Comparison of ENCODE assay signal across 14 cellular contexts in the genomic region with DNA sequence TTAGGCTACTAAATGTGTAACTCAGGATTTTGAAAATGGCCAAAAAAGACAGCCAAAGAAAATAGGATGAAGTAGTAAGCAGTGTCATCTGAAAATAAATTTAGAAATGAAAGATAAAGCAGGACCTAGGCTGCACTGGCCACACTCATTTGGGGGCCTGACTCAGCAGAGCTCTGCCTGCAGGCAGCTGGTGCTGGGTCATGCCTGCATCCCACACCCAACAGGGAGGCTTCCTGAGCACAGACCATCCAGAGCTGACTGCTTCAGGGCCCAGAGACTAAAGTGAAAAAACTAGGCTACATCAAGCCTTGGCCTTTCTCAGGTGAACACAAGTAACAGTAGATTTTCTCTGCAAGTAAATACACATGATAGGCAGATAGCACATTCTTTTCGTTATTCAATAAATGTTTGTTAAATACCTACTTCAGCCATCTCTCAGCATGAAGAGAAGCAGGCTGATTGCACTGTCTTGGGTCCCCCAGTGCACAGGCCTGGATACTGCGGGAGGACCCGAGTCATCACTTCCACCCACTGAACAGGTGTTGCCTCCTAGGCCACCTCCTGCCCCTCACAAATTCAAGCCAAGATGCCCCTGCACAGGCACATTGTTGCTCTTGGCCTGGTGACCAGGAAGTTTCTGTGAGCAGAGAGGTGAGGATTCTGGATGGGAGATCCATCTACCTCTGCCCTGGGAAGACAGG.
"Had no signal": no experiment of that assay in that cellular context is flagged by ENCODE, and none has a peak within 500 bp of the region (broad histone marks: within the 10 kb centered on the region; RNA-seq: fewer than 3 reads in every experiment).

No MANE protein-coding gene starts in this region.

- ATAC-seq: activated CD4-positive, alpha-beta T cell treated with anti-CD3 and anti-CD28 coated beads for 36 hours; activated CD8-positive, alpha-beta T cell treated with anti-CD3 and anti-CD28 coated beads for 36 hours; esophagus mucosa; left ventricle myocardium superior had no signal

- H3K27ac ChIP-seq: adrenal gland, tibial artery, vagina had no signal

- DNase-seq: activated CD4-positive, alpha-beta T cell treated with anti-CD3 and anti-CD28 coated beads for 36 hours; activated CD8-positive, alpha-beta memory T cell treated with anti-CD3 and anti-CD28 coated beads, Interleukin-2, amount 50 U/mL, for 48 hours; activated CD8-positive, alpha-beta T cell treated with anti-CD3 and anti-CD28 coated beads for 36 hours; activated naive CD4-positive, alpha-beta T cell treated with anti-CD3 and anti-CD28 coated beads for 36 hours; dermis blood vessel endothelial cell; head of caudate nucleus; kidney; left ventricle myocardium superior; T-helper 9 cell; tibial artery had no signal

- H3K27ac Mint-ChIP-seq: activated CD4-positive, alpha-beta T cell treated with anti-CD3 and anti-CD28 coated beads for 36 hours; activated CD8-positive, alpha-beta T cell treated with anti-CD3 and anti-CD28 coated beads for 36 hours; activated naive CD4-positive, alpha-beta T cell treated with anti-CD3 and anti-CD28 coated beads for 36 hours; brain had no signal

- H3K4me1 Mint-ChIP-seq: activated CD4-positive, alpha-beta T cell treated with anti-CD3 and anti-CD28 coated beads for 36 hours; brain had no signal

- H3K4me3 Mint-ChIP-seq: activated CD4-positive, alpha-beta T cell treated with anti-CD3 and anti-CD28 coated beads for 36 hours; activated CD8-positive, alpha-beta T cell treated with anti-CD3 and anti-CD28 coated beads for 36 hours; activated naive CD4-positive, alpha-beta T cell treated with anti-CD3 and anti-CD28 coated beads for 36 hours; brain had no signal

- H3K27me3 ChIP-seq: adrenal gland, tibial artery, vagina had no signal

- H3K4me1 ChIP-seq: adrenal gland, tibial artery, vagina had no signal

- H3K9me3 ChIP-seq: adrenal gland, tibial artery, vagina had no signal

- H3K36me3 Mint-ChIP-seq: brain had no signal

- H3K36me3 ChIP-seq: adrenal gland, tibial artery, vagina had no signal

- H3K9me3 Mint-ChIP-seq: activated CD8-positive, alpha-beta T cell treated with anti-CD3 and anti-CD28 coated beads for 36 hours; activated naive CD4-positive, alpha-beta T cell treated with anti-CD3 and anti-CD28 coated beads for 36 hours had no signal

- H3K27me3 Mint-ChIP-seq: activated CD4-positive, alpha-beta T cell treated with anti-CD3 and anti-CD28 coated beads for 36 hours; activated CD8-positive, alpha-beta T cell treated with anti-CD3 and anti-CD28 coated beads for 36 hours had no signal

- H3K4me3 ChIP-seq: adrenal gland, tibial artery, vagina had no signal
